1 cellular context compared by ENCODE assay signal in genomic region chr2:222572761-222573174, GRCh38.
TF ChIP-seq lines count a peak whose summit lies in the region.

No MANE protein-coding gene starts in this region.

TF ChIP-seq in HepG2, 621 proteins besides CTCF, POLR2A, EP300 and RAD21 (continued from another document and continues in another):
- TF ChIP-seq RARA (CRISPR knock-in tag; IDR thresholded peaks at IDR 0.05) (0 out of 2 replicates have a peak, but pooled peaks have one; percentile 21), BCL6 (CRISPR knock-in tag; IDR thresholded peaks at IDR 0.05) (peak; percentile 7; the same call in 1 of the 2 replicates), REPIN1 (CRISPR knock-in tag; IDR thresholded peaks at IDR 0.05; ENCODE audit: borderline replicate concordance, low read depth) (peak; percentile 51; the same call in 1 of the 2 replicates), FOXJ3 (CRISPR knock-in tag; IDR thresholded peaks at IDR 0.05; ENCODE audit: borderline replicate concordance) (peak; percentile 46; the same call in 1 of the 2 replicates), GRHL1 (CRISPR knock-in tag; conservative IDR thresholded peaks at IDR 0.05) (no peak), SP5 (CRISPR knock-in tag; IDR thresholded peaks at IDR 0.05; ENCODE audit: borderline replicate concordance, low read depth) (peak; percentile 35; the same call in 1 of the 2 replicates), ASH2L (IDR thresholded peaks at IDR 0.05; ENCODE audit: insufficient read length, low read depth, low read length) (peak; percentile 53), ZNF501 (CRISPR knock-in tag; IDR thresholded peaks at IDR 0.05) (0 out of 2 replicates have a peak, but pooled peaks have one; percentile 28), MEF2D (CRISPR knock-in tag; IDR thresholded peaks at IDR 0.05) (no peak; the same call in 1 of the 2 replicates), HNRNPH1 (optimal IDR thresholded peaks at IDR 0.05; ENCODE audit: low read depth, low read length) (no peak), ZNF772 (CRISPR knock-in tag; IDR thresholded peaks at IDR 0.05) (0 out of 2 replicates have a peak, but pooled peaks have one; percentile 35), POGZ (CRISPR knock-in tag; IDR thresholded peaks at IDR 0.05) (0 out of 2 replicates have a peak, but pooled peaks have one; percentile 36), ZNF614 (CRISPR knock-in tag; IDR thresholded peaks at IDR 0.05; ENCODE audit: borderline replicate concordance) (0 out of 2 replicates have a peak, but pooled peaks have one; percentile 37), HNF1B (CRISPR knock-in tag; IDR thresholded peaks at IDR 0.05) (peak; percentile 47; the same call in 1 of the 2 replicates), MEIS2 (CRISPR knock-in tag; IDR thresholded peaks at IDR 0.05) (0 out of 2 replicates have a peak, but pooled peaks have one; percentile 59), ZFX (CRISPR knock-in tag; IDR thresholded peaks at IDR 0.05; ENCODE audit: low read depth) (peak; percentile 51), FOSL2 (CRISPR knock-in tag; IDR thresholded peaks at IDR 0.05) (peak; percentile 77), ZNF841 (CRISPR knock-in tag; IDR thresholded peaks at IDR 0.05; ENCODE audit: borderline replicate concordance) (no peak), ZNF431 (CRISPR knock-in tag; IDR thresholded peaks at IDR 0.05; ENCODE audit: borderline replicate concordance, low read depth) (peak; percentile 46; the same call in 1 of the 2 replicates), RXRB (CRISPR knock-in tag; IDR thresholded peaks at IDR 0.05; ENCODE audit: borderline replicate concordance) (peak; percentile 35; the same call in 1 of the 2 replicates), NR3C1 (CRISPR knock-in tag; IDR thresholded peaks at IDR 0.05) (no peak), SPEN (CRISPR knock-in tag; IDR thresholded peaks at IDR 0.05; ENCODE audit: low read depth) (0 out of 2 replicates have a peak, but pooled peaks have one; percentile 21), DMAP1 (CRISPR knock-in tag; IDR thresholded peaks at IDR 0.05) (no peak), HDAC1 (CRISPR knock-in tag; IDR thresholded peaks at IDR 0.05) (peak; percentile 48; the same call in 1 of the 2 replicates), JARID2 (CRISPR knock-in tag; IDR thresholded peaks at IDR 0.05; ENCODE audit: insufficient replicate concordance) (no peak), ZNF44 (CRISPR knock-in tag; IDR thresholded peaks at IDR 0.05) (0 out of 2 replicates have a peak, but pooled peaks have one; percentile 50), NCOA5 (CRISPR knock-in tag; IDR thresholded peaks at IDR 0.05) (no peak), TBL1XR1 (IDR thresholded peaks at IDR 0.05; ENCODE audit: borderline replicate concordance, low read length, partially characterized antibody) (no peak), SAP130 (CRISPR knock-in tag; IDR thresholded peaks at IDR 0.05; ENCODE audit: low read depth) (peak; percentile 77), TBX2 (CRISPR knock-in tag; IDR thresholded peaks at IDR 0.05; ENCODE audit: borderline replicate concordance) (peak; percentile 57; the same call in 1 of the 2 replicates), ARID2 (CRISPR knock-in tag; IDR thresholded peaks at IDR 0.05; ENCODE audit: borderline replicate concordance) (0 out of 2 replicates have a peak, but pooled peaks have one; percentile 46), ZNF331 (CRISPR knock-in tag; IDR thresholded peaks at IDR 0.05) (peak; percentile 96), MIER3 (CRISPR knock-in tag; IDR thresholded peaks at IDR 0.05; ENCODE audit: borderline replicate concordance) (peak; percentile 45; the same call in 1 of the 2 replicates), ZNF747 (CRISPR knock-in tag; IDR thresholded peaks at IDR 0.05; ENCODE audit: borderline replicate concordance) (0 out of 2 replicates have a peak, but pooled peaks have one; percentile 22), ZNF235 (CRISPR knock-in tag; IDR thresholded peaks at IDR 0.05; ENCODE audit: borderline replicate concordance) (no peak), MAFK (conservative IDR thresholded peaks at IDR 0.05 in 1 of 2, IDR thresholded peaks at IDR 0.05 in 1 of 2; ENCODE audit: low read length in 2 of 2) (peak; percentile 88 to 95), MED1 (CRISPR knock-in tag; IDR thresholded peaks at IDR 0.05) (peak; percentile 53), SRSF9 (IDR thresholded peaks at IDR 0.05; ENCODE audit: borderline replicate concordance, insufficient read depth, low read depth, low read length, poor library complexity, severe bottlenecking) (no peak), GTF3A (CRISPR knock-in tag; conservative IDR thresholded peaks at IDR 0.05) (no peak), FOXK2 (IDR thresholded peaks at IDR 0.05) (0 out of 2 replicates have a peak, but pooled peaks have one; percentile 13), YEATS2 (CRISPR knock-in tag; IDR thresholded peaks at IDR 0.05; ENCODE audit: borderline replicate concordance) (peak; percentile 42; the same call in 1 of the 2 replicates), IKZF4 (CRISPR knock-in tag; IDR thresholded peaks at IDR 0.05; ENCODE audit: borderline replicate concordance, low read depth, not compliant biosample characterization) (no peak), KDM6A (CRISPR knock-in tag; IDR thresholded peaks at IDR 0.05; ENCODE audit: low read depth) (no peak), GATAD2A (CRISPR knock-in tag; IDR thresholded peaks at IDR 0.05) (peak; percentile 87), SMARCC2 (IDR thresholded peaks at IDR 0.05) (no peak), MAFG (CRISPR knock-in tag; IDR thresholded peaks at IDR 0.05) (peak; percentile 91)
- TF ChIP-seq, protein P1, sequence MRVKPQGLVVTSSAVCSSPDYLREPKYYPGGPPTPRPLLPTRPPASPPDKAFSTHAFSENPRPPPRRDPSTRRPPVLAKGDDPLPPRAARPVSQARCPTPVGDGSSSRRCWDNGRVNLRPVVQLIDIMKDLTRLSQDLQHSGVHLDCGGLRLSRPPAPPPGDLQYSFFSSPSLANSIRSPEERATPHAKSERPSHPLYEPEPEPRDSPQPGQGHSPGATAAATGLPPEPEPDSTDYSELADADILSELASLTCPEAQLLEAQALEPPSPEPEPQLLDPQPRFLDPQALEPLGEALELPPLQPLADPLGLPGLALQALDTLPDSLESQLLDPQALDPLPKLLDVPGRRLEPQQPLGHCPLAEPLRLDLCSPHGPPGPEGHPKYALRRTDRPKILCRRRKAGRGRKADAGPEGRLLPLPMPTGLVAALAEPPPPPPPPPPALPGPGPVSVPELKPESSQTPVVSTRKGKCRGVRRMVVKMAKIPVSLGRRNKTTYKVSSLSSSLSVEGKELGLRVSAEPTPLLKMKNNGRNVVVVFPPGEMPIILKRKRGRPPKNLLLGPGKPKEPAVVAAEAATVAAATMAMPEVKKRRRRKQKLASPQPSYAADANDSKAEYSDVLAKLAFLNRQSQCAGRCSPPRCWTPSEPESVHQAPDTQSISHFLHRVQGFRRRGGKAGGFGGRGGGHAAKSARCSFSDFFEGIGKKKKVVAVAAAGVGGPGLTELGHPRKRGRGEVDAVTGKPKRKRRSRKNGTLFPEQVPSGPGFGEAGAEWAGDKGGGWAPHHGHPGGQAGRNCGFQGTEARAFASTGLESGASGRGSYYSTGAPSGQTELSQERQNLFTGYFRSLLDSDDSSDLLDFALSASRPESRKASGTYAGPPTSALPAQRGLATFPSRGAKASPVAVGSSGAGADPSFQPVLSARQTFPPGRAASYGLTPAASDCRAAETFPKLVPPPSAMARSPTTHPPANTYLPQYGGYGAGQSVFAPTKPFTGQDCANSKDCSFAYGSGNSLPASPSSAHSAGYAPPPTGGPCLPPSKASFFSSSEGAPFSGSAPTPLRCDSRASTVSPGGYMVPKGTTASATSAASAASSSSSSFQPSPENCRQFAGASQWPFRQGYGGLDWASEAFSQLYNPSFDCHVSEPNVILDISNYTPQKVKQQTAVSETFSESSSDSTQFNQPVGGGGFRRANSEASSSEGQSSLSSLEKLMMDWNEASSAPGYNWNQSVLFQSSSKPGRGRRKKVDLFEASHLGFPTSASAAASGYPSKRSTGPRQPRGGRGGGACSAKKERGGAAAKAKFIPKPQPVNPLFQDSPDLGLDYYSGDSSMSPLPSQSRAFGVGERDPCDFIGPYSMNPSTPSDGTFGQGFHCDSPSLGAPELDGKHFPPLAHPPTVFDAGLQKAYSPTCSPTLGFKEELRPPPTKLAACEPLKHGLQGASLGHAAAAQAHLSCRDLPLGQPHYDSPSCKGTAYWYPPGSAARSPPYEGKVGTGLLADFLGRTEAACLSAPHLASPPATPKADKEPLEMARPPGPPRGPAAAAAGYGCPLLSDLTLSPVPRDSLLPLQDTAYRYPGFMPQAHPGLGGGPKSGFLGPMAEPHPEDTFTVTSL (CRISPR knock-in tag; IDR thresholded peaks at IDR 0.05; ENCODE audit: borderline replicate concordance): peak; percentile 75; the same call in 1 of the 2 replicates
- TF ChIP-seq, protein P2, sequence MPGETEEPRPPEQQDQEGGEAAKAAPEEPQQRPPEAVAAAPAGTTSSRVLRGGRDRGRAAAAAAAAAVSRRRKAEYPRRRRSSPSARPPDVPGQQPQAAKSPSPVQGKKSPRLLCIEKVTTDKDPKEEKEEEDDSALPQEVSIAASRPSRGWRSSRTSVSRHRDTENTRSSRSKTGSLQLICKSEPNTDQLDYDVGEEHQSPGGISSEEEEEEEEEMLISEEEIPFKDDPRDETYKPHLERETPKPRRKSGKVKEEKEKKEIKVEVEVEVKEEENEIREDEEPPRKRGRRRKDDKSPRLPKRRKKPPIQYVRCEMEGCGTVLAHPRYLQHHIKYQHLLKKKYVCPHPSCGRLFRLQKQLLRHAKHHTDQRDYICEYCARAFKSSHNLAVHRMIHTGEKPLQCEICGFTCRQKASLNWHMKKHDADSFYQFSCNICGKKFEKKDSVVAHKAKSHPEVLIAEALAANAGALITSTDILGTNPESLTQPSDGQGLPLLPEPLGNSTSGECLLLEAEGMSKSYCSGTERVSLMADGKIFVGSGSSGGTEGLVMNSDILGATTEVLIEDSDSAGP (CRISPR knock-in tag; IDR thresholded peaks at IDR 0.05; ENCODE audit: borderline replicate concordance): no peak
- TF ChIP-seq, protein P3, sequence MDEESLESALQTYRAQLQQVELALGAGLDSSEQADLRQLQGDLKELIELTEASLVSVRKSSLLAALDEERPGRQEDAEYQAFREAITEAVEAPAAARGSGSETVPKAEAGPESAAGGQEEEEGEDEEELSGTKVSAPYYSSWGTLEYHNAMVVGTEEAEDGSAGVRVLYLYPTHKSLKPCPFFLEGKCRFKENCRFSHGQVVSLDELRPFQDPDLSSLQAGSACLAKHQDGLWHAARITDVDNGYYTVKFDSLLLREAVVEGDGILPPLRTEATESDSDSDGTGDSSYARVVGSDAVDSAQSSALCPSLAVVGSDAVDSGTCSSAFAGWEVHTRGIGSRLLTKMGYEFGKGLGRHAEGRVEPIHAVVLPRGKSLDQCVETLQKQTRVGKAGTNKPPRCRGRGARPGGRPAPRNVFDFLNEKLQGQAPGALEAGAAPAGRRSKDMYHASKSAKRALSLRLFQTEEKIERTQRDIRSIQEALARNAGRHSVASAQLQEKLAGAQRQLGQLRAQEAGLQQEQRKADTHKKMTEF (CRISPR knock-in tag; IDR thresholded peaks at IDR 0.05): peak; percentile 60
- TF ChIP-seq, protein P4, sequence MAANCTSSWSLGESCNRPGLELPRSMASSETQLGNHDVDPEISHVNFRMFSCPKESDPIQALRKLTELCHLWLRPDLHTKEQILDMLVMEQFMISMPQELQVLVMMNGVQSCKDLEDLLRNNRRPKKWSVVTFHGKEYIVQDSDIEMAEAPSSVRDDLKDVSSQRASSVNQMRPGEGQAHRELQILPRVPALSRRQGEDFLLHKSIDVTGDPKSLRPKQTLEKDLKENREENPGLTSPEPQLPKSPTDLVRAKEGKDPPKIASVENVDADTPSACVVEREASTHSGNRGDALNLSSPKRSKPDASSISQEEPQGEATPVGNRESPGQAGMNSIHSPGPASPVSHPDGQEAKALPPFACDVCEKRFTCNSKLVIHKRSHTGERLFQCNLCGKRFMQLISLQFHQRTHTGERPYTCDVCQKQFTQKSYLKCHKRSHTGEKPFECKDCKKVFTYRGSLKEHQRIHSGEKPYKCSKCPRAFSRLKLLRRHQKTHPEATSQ (CRISPR knock-in tag; IDR thresholded peaks at IDR 0.05; ENCODE audit: borderline replicate concordance): no peak
- TF ChIP-seq, protein P5, sequence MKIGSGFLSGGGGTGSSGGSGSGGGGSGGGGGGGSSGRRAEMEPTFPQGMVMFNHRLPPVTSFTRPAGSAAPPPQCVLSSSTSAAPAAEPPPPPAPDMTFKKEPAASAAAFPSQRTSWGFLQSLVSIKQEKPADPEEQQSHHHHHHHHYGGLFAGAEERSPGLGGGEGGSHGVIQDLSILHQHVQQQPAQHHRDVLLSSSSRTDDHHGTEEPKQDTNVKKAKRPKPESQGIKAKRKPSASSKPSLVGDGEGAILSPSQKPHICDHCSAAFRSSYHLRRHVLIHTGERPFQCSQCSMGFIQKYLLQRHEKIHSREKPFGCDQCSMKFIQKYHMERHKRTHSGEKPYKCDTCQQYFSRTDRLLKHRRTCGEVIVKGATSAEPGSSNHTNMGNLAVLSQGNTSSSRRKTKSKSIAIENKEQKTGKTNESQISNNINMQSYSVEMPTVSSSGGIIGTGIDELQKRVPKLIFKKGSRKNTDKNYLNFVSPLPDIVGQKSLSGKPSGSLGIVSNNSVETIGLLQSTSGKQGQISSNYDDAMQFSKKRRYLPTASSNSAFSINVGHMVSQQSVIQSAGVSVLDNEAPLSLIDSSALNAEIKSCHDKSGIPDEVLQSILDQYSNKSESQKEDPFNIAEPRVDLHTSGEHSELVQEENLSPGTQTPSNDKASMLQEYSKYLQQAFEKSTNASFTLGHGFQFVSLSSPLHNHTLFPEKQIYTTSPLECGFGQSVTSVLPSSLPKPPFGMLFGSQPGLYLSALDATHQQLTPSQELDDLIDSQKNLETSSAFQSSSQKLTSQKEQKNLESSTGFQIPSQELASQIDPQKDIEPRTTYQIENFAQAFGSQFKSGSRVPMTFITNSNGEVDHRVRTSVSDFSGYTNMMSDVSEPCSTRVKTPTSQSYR (CRISPR knock-in tag; IDR thresholded peaks at IDR 0.05; ENCODE audit: borderline replicate concordance): peak; percentile 48; the same call in 1 of the 2 replicates
